ENCODE assay signal across 9 cellular contexts in the genomic region with DNA sequence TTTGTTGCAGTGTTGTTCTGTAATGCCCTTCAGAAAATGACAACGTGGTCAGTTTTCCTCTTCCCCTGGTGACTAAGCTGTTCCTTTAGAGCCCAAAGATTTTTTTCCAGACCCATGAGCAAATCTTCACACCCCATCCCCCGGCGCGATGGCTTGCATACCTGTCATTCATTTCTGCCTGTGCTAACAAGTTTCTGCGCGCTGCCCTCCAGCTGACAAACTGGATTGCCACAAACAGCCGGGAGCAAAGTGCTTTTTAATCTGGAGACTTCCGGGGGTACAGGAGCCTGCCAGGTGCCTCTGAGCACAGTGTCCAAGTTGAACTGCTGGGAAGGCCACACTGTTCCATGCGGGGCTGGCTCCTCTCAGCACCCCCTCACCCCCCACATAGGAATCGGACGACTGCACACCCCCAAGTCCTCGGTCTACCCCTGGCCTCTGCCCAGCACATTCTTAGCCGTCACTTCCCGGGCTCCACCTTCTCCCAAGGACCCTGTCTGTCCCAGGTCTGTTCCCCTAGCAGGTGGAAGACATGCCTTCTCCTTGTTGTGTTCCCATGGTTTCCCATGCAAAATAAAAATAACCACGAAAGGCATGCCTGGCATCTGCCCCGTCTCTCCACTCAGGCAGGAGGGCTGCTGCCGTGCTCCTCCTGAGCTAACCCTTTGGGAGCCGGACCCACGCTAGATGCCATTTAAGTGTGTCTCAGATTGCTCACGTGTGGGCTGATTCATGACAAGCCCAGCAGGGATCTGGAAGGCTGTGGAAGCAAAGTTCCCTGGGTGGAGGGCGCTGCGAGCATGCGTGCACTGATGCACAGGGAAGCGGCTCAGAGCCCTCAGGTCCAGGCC. TPM values are rescaled to one million over a fixed set of nuclear protein-coding genes. Genes with fewer than 3 reads are reported as not detected.
DNase-seq lines count a peak whose midpoint lies in the region; ATAC-seq and TF ChIP-seq lines count a peak whose summit lies in the region.
"Had no signal": no experiment of that assay in that cellular context is flagged by ENCODE, and none has a peak within 500 bp of the region (broad histone marks: within the 10 kb centered on the region; RNA-seq: fewer than 3 reads in every experiment).

No MANE protein-coding gene starts in this region.

- H3K27ac ChIP-seq in left ventricle myocardium inferior (replicated peaks), result peak overlapping the region; percentile 93
- H3K27ac ChIP-seq: VCaP had no signal

- DNase-seq in ELF-1 (ENCODE audit: low read depth, low spot score) (peak; percentile 67), anterior cingulate cortex (lab: John Stamatoyannopoulos, UW) (peak in 30 of 58 donors; percentile 2 to 55 (median 18)), left ventricle myocardium inferior (peak; percentile 75), retinal pigment epithelial cell (ENCODE audit: low read depth) (peak; percentile 78), NCI-H187 treated with DMSO at 0.1 percent for 48 hours (lab: John Stamatoyannopoulos, UW) (no peak), GM10266 (ENCODE audit: extremely low spot score) (no peak), NCI-H1092 (lab: John Stamatoyannopoulos, UW) (no peak)

- peaks cover 64% of the 10 kb centered on the region for H3K4me1 ChIP-seq in left ventricle myocardium inferior

- H3K36me3 ChIP-seq in left ventricle myocardium inferior, result peaks cover 73% of the 10 kb centered on the region

- no peaks in the 10 kb centered on the region for H3K9me3 ChIP-seq in left ventricle myocardium inferior (replicated peaks)

- intact Hi-C loops in left ventricle myocardium inferior (cut with micrococcal nuclease), result no loop called here

- no peak for ATAC-seq in GM21786 (IDR thresholded peaks at IDR 0.05; ENCODE audit: unreplicated experiment)

- TF ChIP-seq CTCF in left ventricle myocardium inferior (IDR thresholded peaks at IDR 0.05; ENCODE audit: borderline replicate concordance) (no peak), retinal pigment epithelial cell (conservative IDR thresholded peaks at IDR 0.05; ENCODE audit: low read depth, low read length) (no peak), GM10266 (IDR thresholded peaks at IDR 0.05; ENCODE audit: control insufficient read depth, insufficient read depth, low read depth, missing control alignments) (no peak)

- no peaks in the 10 kb centered on the region for H3K27me3 ChIP-seq in left ventricle myocardium inferior (ENCODE audit: low read depth)

- peak overlapping the region; percentile 35 for H3K4me3 ChIP-seq in left ventricle myocardium inferior
- peak overlapping the region; percentile 26 for H3K4me3 ChIP-seq in retinal pigment epithelial cell (ENCODE audit: low read length)

RNA-seq across cellular contexts. Expression of a gene that starts 14.1 kb away (rescaled TPM):
- 89.7 TPM for total RNA-seq in left ventricle myocardium inferior

Comparison
In these comparisons a context has a peak if more than half of its experiments do, and no peak if none do; other contexts are left out.
1. DNase-seq: peak in ELF-1 (single experiment), anterior cingulate cortex (30 of 58), left ventricle myocardium inferior (single experiment) and retinal pigment epithelial cell (single experiment); none in NCI-H187 treated with DMSO at 0.1 percent for 48 hours (single experiment), GM10266 (single experiment) and NCI-H1092 (single experiment).